Comparison of ENCODE assay signal across 9 cellular contexts in the genomic region with DNA sequence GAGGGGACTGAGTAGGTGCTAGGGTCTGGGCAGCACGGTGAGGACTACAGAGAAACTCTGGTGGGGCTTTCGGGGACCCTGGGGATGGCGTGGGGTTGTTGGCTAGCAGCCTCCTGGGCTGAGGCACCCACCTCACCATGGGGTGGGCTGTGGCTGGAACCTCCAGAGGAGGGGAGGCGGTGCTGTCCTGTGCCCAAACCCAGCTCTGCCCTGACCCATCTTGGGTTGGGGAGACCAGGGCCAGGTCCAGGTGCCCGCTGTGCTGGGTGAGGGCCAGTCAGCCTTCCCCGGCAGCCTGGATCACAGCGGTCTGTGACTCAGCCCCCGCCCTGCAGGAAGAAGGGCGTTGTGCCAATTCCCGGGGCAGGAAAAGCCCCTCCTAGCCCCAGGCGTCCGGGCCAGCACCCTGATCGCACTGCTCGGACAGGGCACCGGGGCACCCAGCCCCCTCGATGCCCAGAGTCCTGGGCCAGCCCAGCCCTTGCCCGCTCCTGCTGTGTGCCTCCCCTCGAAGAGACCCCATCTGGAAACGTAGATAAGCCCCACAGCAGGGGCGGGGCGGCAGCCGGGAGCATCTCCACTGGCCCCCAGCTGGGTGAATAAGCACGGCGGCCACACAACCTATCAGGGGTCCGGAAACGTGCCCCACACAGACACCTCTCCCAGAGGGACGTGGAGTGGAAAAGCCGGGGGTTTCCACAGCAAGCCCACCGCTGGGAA. TPM values are rescaled to one million over a fixed set of nuclear protein-coding genes. Genes with fewer than 3 reads are reported as not detected.
DNase-seq lines count a peak whose midpoint lies in the region; FAIRE-seq and TF ChIP-seq lines count a peak whose summit lies in the region.
"Had no signal": no experiment of that assay in that cellular context is flagged by ENCODE, and none has a peak within 500 bp of the region (broad histone marks: within the 10 kb centered on the region; RNA-seq: fewer than 3 reads in every experiment).

No MANE protein-coding gene starts in this region.

- intact Hi-C loops in tibial artery (cut with DNase I; ENCODE audit: low total_unique reads) = no loop called here

- H3K27me3 ChIP-seq in bronchial epithelial cell (ENCODE audit: control insufficient read depth, insufficient read depth, low read length) (no peaks in the 10 kb centered on the region), tibial artery (no peaks in the 10 kb centered on the region)

- no peaks in the 10 kb centered on the region for H3K9me3 ChIP-seq in tibial artery
- H3K9me3 ChIP-seq: neutrophil had no signal

- TF ChIP-seq CTCF in bronchial epithelial cell (IDR thresholded peaks at IDR 0.05; ENCODE audit: insufficient read depth, low read length, severe bottlenecking) = no peak
- no peak for TF ChIP-seq CTCF in tibial artery (IDR thresholded peaks at IDR 0.05)

- H3K36me3 ChIP-seq in bronchial epithelial cell (ENCODE audit: control insufficient read depth, insufficient read depth, low read length) (peaks cover 25% of the 10 kb centered on the region), tibial artery (peaks cover 3 to 14% (median 5%) of the 10 kb centered on the region in 3 donors)
- H3K36me3 ChIP-seq: neutrophil had no signal

- H3K4me1 ChIP-seq in tibial artery = peaks cover 19 to 98% (median 96%) of the 10 kb centered on the region in 4 donors

- FAIRE-seq in bronchial epithelial cell (lab: Jason Lieb, UNC) (no peak), GM12891 (lab: Jason Lieb, UNC) (no peak)

- H3K4me3 ChIP-seq in bronchial epithelial cell (ENCODE audit: low read depth, low read length) (no peak overlapping the region), tibial artery (peak overlapping the region; percentile 41 to 49)

- H3K27ac ChIP-seq in tibial artery = peak overlapping the region; percentile 96 to 97
- H3K27ac ChIP-seq: neutrophil had no signal

- DNase-seq in NCI-H2196 (lab: John Stamatoyannopoulos, UW; ENCODE audit: unreplicated experiment) (peak; percentile 58), bronchial epithelial cell (ENCODE audit: low read depth) (peak; percentile 57), kidney tubule cell (ENCODE audit: low spot score) (peak; percentile 87), tibial artery (peak; percentile 63 to 93), NCI-H774 (lab: John Stamatoyannopoulos, UW) (no peak), GM12891 (ENCODE audit: insufficient read length, low spot score) (no peak), Ammon's horn (ENCODE audit: low spot score) (no peak)
- DNase-seq: NCI-H1092 treated with DMSO at 0.1 percent for 48 hours had no signal

- TF ChIP-seq POLR2A in GM12891 (IDR thresholded peaks at IDR 0.05; ENCODE audit: low read depth, low read length) = no peak

TF ChIP-seq in GM12891, 5 proteins besides CTCF, POLR2A, EP300 and RAD21:
- TF ChIP-seq POU2F2 (IDR thresholded peaks at IDR 0.05; ENCODE audit: low read depth, low read length) (no peak), SPI1 (IDR thresholded peaks at IDR 0.05; ENCODE audit: low read depth, low read length) (no peak), PAX5 (IDR thresholded peaks at IDR 0.05; ENCODE audit: insufficient read depth, low read length, severe bottlenecking) (no peak), POLR2AphosphoS5 (IDR thresholded peaks at IDR 0.05; ENCODE audit: low read depth, low read length) (no peak), TAF1 (IDR thresholded peaks at IDR 0.05; ENCODE audit: low read depth, low read length) (no peak)

RNA-seq across cellular contexts. Expression of a gene that starts 10.0 kb away (rescaled TPM):
- total RNA-seq in bronchial epithelial cell = 61.6 and 99.5 TPM in 2 replicates
- 1.3 TPM for polyA plus RNA-seq in GM12891 (2012; ENCODE audit: low read depth, missing spikeins)

RNA-seq across cellular contexts. Expression of a gene that starts 29.8 kb away (rescaled TPM):
- total RNA-seq in bronchial epithelial cell = 1,471 and 1,737 TPM in 2 replicates
- 7,261 TPM for polyA plus RNA-seq in GM12891 (2012; ENCODE audit: low read depth, missing spikeins)

RNA-seq across cellular contexts. Expression of a gene that starts 50.0 kb away (rescaled TPM):
- total RNA-seq in bronchial epithelial cell = 0.51 and 1.3 TPM in 2 replicates
- 4.9 TPM for polyA plus RNA-seq in GM12891 (2012; ENCODE audit: low read depth, missing spikeins)

RNA-seq across cellular contexts. Expression of a gene that starts 54.3 kb away (rescaled TPM):
- total RNA-seq in bronchial epithelial cell = 139 and 145 TPM in 2 replicates
- 68.5 TPM for polyA plus RNA-seq in GM12891 (2012; ENCODE audit: low read depth, missing spikeins)

Comparison
In these comparisons a context has a peak if more than half of its experiments do, and no peak if none do; other contexts are left out.
1. DNase-seq: peak in NCI-H2196 (single experiment), bronchial epithelial cell (single experiment), kidney tubule cell (single experiment) and tibial artery (2 of 2); none in NCI-H774 (single experiment), GM12891 (single experiment) and Ammon's horn (single experiment).